8 cellular contexts compared by ENCODE assay signal in genomic region chr19:18021121-18021755, GRCh38. TPM values are rescaled to one million over a fixed set of nuclear protein-coding genes. Genes with fewer than 3 reads are reported as not detected.
DNase-seq lines count a peak whose midpoint lies in the region; ATAC-seq and TF ChIP-seq lines count a peak whose summit lies in the region.

No MANE protein-coding gene starts in this region.

- DNase-seq in HPDE6-E6E7 (ENCODE audit: extremely low spot score) (peak; percentile 64), coronary artery (ENCODE audit: low spot score) (peak; percentile 94), mucosa of descending colon (peak; percentile 78 to 92 (median 84)), superior temporal gyrus (ENCODE audit: extremely low spot score) (peak; percentile 87), Kasumi-1 (lab: John Stamatoyannopoulos, UW) (no peak), middle frontal gyrus (ENCODE audit: extremely low spot score, low spot score) (no peak)
- DNase-seq in activated CD4-positive, alpha-beta T cell treated with anti-CD3 and anti-CD28 coated beads for 1 hour, result peak; percentile 64

- no peaks in the 10 kb centered on the region for H3K36me3 ChIP-seq in mucosa of descending colon (ENCODE audit: low read depth)

- intact Hi-C loops in mucosa of descending colon (cut with DNase I, micrococcal nuclease), result no loop called here

- H3K4me1 ChIP-seq in mucosa of descending colon (ENCODE audit: low read depth), result peaks cover 26% of the 10 kb centered on the region

- ATAC-seq in mucosa of descending colon, result peak; percentile 72
- no peak for ATAC-seq in GM21447 (IDR thresholded peaks at IDR 0.05; ENCODE audit: unreplicated experiment)

- TF ChIP-seq CTCF in coronary artery (IDR thresholded peaks at IDR 0.05) (no peak), mucosa of descending colon (IDR thresholded peaks at IDR 0.05) (no peak)

- H3K9me3 ChIP-seq in mucosa of descending colon, result no peaks in the 10 kb centered on the region

- H3K27ac ChIP-seq in coronary artery, result peak overlapping the region; percentile 87 to 99

- H3K4me3 ChIP-seq in coronary artery (peak overlapping the region; percentile 25), mucosa of descending colon (no peak overlapping the region)

RNA-seq across cellular contexts. Expression of gene ARRDC2, which starts 13.3 kb away (rescaled TPM):
- 10 to 100 TPM; 26.4 to 31.1 (median 30.8) TPM for total RNA-seq in mucosa of descending colon

RNA-seq across cellular contexts. Expression of gene KCNN1, which starts 54.3 kb away (rescaled TPM):
- total RNA-seq in mucosa of descending colon, result under 1 TPM in 1 of 3 donors, not detected in 2; 0.79 TPM

Comparison
In these comparisons a context has a peak if more than half of its experiments do, and no peak if none do; other contexts are left out.
1. DNase-seq: peak in HPDE6-E6E7 (single experiment), activated CD4-positive, alpha-beta T cell treated with anti-CD3 and anti-CD28 coated beads for 1 hour (single experiment), coronary artery (single experiment), mucosa of descending colon (3 of 3) and superior temporal gyrus (single experiment); none in Kasumi-1 (0 of 2) and middle frontal gyrus (single experiment).